ENCODE assay signal across 20 cellular contexts in the genomic region with DNA sequence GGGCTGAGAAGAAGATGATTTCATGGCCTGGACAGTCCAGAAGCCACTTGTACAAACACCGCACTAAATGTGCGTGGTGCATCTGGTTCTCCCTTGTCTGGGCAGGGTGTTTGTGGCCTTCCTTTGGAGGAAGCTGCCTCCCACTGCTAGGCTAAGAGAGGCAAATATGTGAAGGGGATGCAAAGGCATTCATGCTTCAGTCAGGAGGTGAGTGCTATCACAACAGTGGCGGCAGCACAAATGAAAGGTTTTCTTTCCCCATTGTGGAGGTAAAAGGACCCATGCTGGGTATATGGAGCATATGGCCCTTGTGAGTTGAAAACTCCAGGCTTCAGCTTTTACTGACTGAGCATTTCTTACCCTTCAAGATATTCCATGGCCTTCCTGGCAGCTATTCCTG.
DNase-seq lines count a peak whose midpoint lies in the region; ATAC-seq, FAIRE-seq and TF ChIP-seq lines count a peak whose summit lies in the region.
"Had no signal": no experiment of that assay in that cellular context is flagged by ENCODE, and none has a peak within 500 bp of the region (broad histone marks: within the 10 kb centered on the region; RNA-seq: fewer than 3 reads in every experiment).

No MANE protein-coding gene starts in this region.

- H3K4me3 ChIP-seq in KMS-11 (IDR thresholded peaks at IDR 0.05; ENCODE audit: insufficient read depth, low read depth, low read length) (no peak overlapping the region), mesenchymal stem cell (ENCODE audit: insufficient read depth in 1 of 2, low read depth in 1 of 2, low read length in 2 of 2) (no peak overlapping the region), aorta (ENCODE audit: low read length in 2 of 2) (no peak overlapping the region)
- H3K4me3 ChIP-seq: MG63 had no signal

- H3K36me3 Mint-ChIP-seq in WTC11: no peaks in the 10 kb centered on the region
- H3K36me3 Mint-ChIP-seq: CD4-positive, CD25-positive, alpha-beta regulatory T cell had no signal

- H3K9ac ChIP-seq in KMS-11: no peak overlapping the region
- H3K9ac ChIP-seq in mesenchymal stem cell (ENCODE audit: low read length): no peak overlapping the region

- H4K91ac ChIP-seq in mesenchymal stem cell (ENCODE audit: low read length): no peak overlapping the region

- no peaks in the 10 kb centered on the region for H3K79me2 ChIP-seq in KMS-11 (ENCODE audit: insufficient read depth, low read depth)

- no peak overlapping the region for H2BK15ac ChIP-seq in mesenchymal stem cell (ENCODE audit: low read depth, poor library complexity, severe bottlenecking)

- H3K27me3 Mint-ChIP-seq in WTC11 (ENCODE audit: low read depth): no peaks in the 10 kb centered on the region

- WGBS in mesenchymal stem cell: 96% methylated on average over 3 of the region's 3 CpGs
- 98 to 99% methylated on average over 3 of the region's 3 CpGs for WGBS in aorta, 2 donors

- peak overlapping the region; percentile 74; the same call in 1 of the 2 replicates for H3K27ac ChIP-seq in KMS-11
- H3K27ac ChIP-seq in mesenchymal stem cell (ENCODE audit: low read length, poor library complexity, severe bottlenecking): no peak overlapping the region
- H3K27ac ChIP-seq in aorta (ENCODE audit: low read depth in 1 of 2, low read length in 2 of 2): no peak overlapping the region

- no peak overlapping the region for H3K4me3 Mint-ChIP-seq in WTC11
- H3K4me3 Mint-ChIP-seq: CD4-positive, CD25-positive, alpha-beta regulatory T cell had no signal

- H2BK5ac ChIP-seq in mesenchymal stem cell (ENCODE audit: low read depth, low read length, poor library complexity, severe bottlenecking): no peak overlapping the region

- H3K23ac ChIP-seq in mesenchymal stem cell (ENCODE audit: low read length in 2 of 2): no peak overlapping the region

- peak overlapping the region; percentile 77; the same call in 1 of the 2 replicates for H2AFZ ChIP-seq in KMS-11 (ENCODE audit: low read depth)
- H2AFZ ChIP-seq in mesenchymal stem cell (ENCODE audit: low read depth, low read length): no peak overlapping the region

- CTCF ChIA-PET in WTC11 (lab: Charles Lee): interaction anchor here (2.6 kb wide), 1 partner anchor 10 kb away, joined by 9 read pairs; no protein-coding TSS in a partner anchor

- intact Hi-C loops in aorta (cut with DNase I): loop anchor here (5.0 to 10.0 kb wide), 2 partner anchors 470 to 683 kb away; a partner anchor contains a TSS

- H4K8ac ChIP-seq in mesenchymal stem cell (ENCODE audit: low read length): peak overlapping the region; percentile 14

- H3K4me1 Mint-ChIP-seq in WTC11: peaks cover 53% of the 10 kb centered on the region
- H3K4me1 Mint-ChIP-seq: CD4-positive, CD25-positive, alpha-beta regulatory T cell had no signal

- H3K9me3 Mint-ChIP-seq in WTC11: no peaks in the 10 kb centered on the region
- H3K9me3 Mint-ChIP-seq: CD4-positive, CD25-positive, alpha-beta regulatory T cell had no signal

- peak overlapping the region; percentile 75; the same call in 1 of the 2 replicates for H3K4me2 ChIP-seq in KMS-11
- H3K4me2 ChIP-seq in mesenchymal stem cell (ENCODE audit: low read length, poor library complexity, severe bottlenecking): no peak overlapping the region

- H2AK5ac ChIP-seq in mesenchymal stem cell (ENCODE audit: low read length, severe bottlenecking): peak overlapping the region; percentile 49

- DNase-seq in WTC11 (ENCODE audit: low spot score) (no peak), mesenchymal stem cell (no peak), H54 (ENCODE audit: insufficient read length, low spot score) (no peak), T-helper 9 cell (no peak), aorta (no peak)
- DNase-seq: CD4-positive, CD25-positive, alpha-beta regulatory T cell; DMS79; Kasumi-1; MG63; NCI-H1417; NCI-H187; NCI-H2107; NCI-H226; NCI-H510A treated with DMSO at 0.1 percent for 48 hours; NCI-H774; OCI-M1 had no signal

- no peaks in the 10 kb centered on the region for H3K79me1 ChIP-seq in mesenchymal stem cell (replicated peaks; ENCODE audit: low read length, poor library complexity, severe bottlenecking)

- no peaks in the 10 kb centered on the region for H3K27me3 ChIP-seq in KMS-11 (ENCODE audit: insufficient read depth, low read depth)
- peaks cover 0 to 5% of the 10 kb centered on the region in 2 experiments for H3K27me3 ChIP-seq in mesenchymal stem cell (ENCODE audit: control insufficient read depth in 1 of 2, insufficient read depth in 1 of 2, low read length in 2 of 2)
- H3K27me3 ChIP-seq in aorta (ENCODE audit: control insufficient read depth in 1 of 2, insufficient read depth in 2 of 2, low read length in 1 of 2): no peaks in the 10 kb centered on the region
- H3K27me3 ChIP-seq: MG63 had no signal

- H3K4me1 ChIP-seq in KMS-11 (ENCODE audit: low read depth, poor library complexity, severe bottlenecking) (peaks cover 77% of the 10 kb centered on the region), mesenchymal stem cell (ENCODE audit: control insufficient read depth, insufficient read depth, low read depth, low read length) (peaks cover 9% of the 10 kb centered on the region), aorta (ENCODE audit: control insufficient read depth in 1 of 2, insufficient read depth in 2 of 2, low read length in 2 of 2) (no peaks in the 10 kb centered on the region)

- no peaks in the 10 kb centered on the region for H3K9me3 ChIP-seq in mesenchymal stem cell (ENCODE audit: control insufficient read depth, low read length)
- H3K9me3 ChIP-seq in aorta (ENCODE audit: control insufficient read depth, low read length): no peaks in the 10 kb centered on the region
- H3K9me3 ChIP-seq: MG63 had no signal

- H3K36me3 ChIP-seq in KMS-11 (ENCODE audit: insufficient read depth) (no peaks in the 10 kb centered on the region), mesenchymal stem cell (ENCODE audit: control insufficient read depth in 1 of 2, insufficient read depth in 2 of 2, low read depth in 1 of 2, low read length in 2 of 2) (no peaks in the 10 kb centered on the region), aorta (ENCODE audit: control insufficient read depth in 1 of 2, insufficient read depth in 2 of 2, low read length in 1 of 2) (no peaks in the 10 kb centered on the region)
- H3K36me3 ChIP-seq: MG63 had no signal

- no peak for TF ChIP-seq POLR2A in H54 (IDR thresholded peaks at IDR 0.05; ENCODE audit: low read depth, low read length)

- H4K20me1 ChIP-seq in KMS-11 (ENCODE audit: insufficient read depth): no peaks in the 10 kb centered on the region

- H3K18ac ChIP-seq in mesenchymal stem cell (ENCODE audit: low read depth in 1 of 2, low read length in 2 of 2): no peak overlapping the region

- H3K4ac ChIP-seq in mesenchymal stem cell (ENCODE audit: low read depth in 1 of 2, low read length in 2 of 2): no peak overlapping the region

- no peak for FAIRE-seq in H54 (lab: Jason Lieb, UNC)
- FAIRE-seq: HTR-8/SVneo had no signal

- no peak overlapping the region for H3K14ac ChIP-seq in mesenchymal stem cell (ENCODE audit: low read length in 2 of 2)

- TF ChIP-seq CTCF in KMS-11 (conservative IDR thresholded peaks at IDR 0.05; ENCODE audit: low read depth, low read length): no peak
- TF ChIP-seq CTCF in WTC11 (IDR thresholded peaks at IDR 0.05): no peak

- H2BK12ac ChIP-seq in mesenchymal stem cell (ENCODE audit: low read length in 2 of 2): no peak overlapping the region

- H3K27ac Mint-ChIP-seq in WTC11: peak overlapping the region; percentile 34
- H3K27ac Mint-ChIP-seq: CD4-positive, CD25-positive, alpha-beta regulatory T cell had no signal

- ATAC-seq in WTC11 (peak; percentile 40), aorta (ENCODE audit: low FRiP score) (no peak), HG03175 (IDR thresholded peaks at IDR 0.05; ENCODE audit: unreplicated experiment) (no peak)
- ATAC-seq: Right ventricle myocardium inferior had no signal

- POLR2A ChIA-PET in WTC11 (lab: Charles Lee): interaction anchor here (0.7 kb wide), 1 partner anchor 10 kb away, joined by 3 read pairs; no protein-coding TSS in a partner anchor

- H2BK120ac ChIP-seq in mesenchymal stem cell (ENCODE audit: low read depth, low read length): no peak overlapping the region

TF ChIP-seq in WTC11, 78 proteins besides CTCF, POLR2A, EP300 and RAD21 (continues in another document):
- TF ChIP-seq, protein P1, sequence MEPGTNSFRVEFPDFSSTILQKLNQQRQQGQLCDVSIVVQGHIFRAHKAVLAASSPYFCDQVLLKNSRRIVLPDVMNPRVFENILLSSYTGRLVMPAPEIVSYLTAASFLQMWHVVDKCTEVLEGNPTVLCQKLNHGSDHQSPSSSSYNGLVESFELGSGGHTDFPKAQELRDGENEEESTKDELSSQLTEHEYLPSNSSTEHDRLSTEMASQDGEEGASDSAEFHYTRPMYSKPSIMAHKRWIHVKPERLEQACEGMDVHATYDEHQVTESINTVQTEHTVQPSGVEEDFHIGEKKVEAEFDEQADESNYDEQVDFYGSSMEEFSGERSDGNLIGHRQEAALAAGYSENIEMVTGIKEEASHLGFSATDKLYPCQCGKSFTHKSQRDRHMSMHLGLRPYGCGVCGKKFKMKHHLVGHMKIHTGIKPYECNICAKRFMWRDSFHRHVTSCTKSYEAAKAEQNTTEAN (CRISPR knock-in tag; IDR thresholded peaks at IDR 0.05): 0 out of 2 replicates have a peak, but pooled peaks have one; percentile 38
- TF ChIP-seq ZNF232 (CRISPR knock-in tag; IDR thresholded peaks at IDR 0.05) (no peak), OVOL2 (CRISPR knock-in tag; IDR thresholded peaks at IDR 0.05; ENCODE audit: borderline replicate concordance) (no peak), MYBL2 (CRISPR knock-in tag; IDR thresholded peaks at IDR 0.05) (0 out of 2 replicates have a peak, but pooled peaks have one; percentile 41), ZNF423 (CRISPR knock-in tag; IDR thresholded peaks at IDR 0.05) (peak; percentile 73)
- TF ChIP-seq, protein P2, sequence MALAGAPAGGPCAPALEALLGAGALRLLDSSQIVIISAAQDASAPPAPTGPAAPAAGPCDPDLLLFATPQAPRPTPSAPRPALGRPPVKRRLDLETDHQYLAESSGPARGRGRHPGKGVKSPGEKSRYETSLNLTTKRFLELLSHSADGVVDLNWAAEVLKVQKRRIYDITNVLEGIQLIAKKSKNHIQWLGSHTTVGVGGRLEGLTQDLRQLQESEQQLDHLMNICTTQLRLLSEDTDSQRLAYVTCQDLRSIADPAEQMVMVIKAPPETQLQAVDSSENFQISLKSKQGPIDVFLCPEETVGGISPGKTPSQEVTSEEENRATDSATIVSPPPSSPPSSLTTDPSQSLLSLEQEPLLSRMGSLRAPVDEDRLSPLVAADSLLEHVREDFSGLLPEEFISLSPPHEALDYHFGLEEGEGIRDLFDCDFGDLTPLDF (CRISPR knock-in tag; IDR thresholded peaks at IDR 0.05): no peak
